ENCODE assay signal across 8 cellular contexts in the genomic region with DNA sequence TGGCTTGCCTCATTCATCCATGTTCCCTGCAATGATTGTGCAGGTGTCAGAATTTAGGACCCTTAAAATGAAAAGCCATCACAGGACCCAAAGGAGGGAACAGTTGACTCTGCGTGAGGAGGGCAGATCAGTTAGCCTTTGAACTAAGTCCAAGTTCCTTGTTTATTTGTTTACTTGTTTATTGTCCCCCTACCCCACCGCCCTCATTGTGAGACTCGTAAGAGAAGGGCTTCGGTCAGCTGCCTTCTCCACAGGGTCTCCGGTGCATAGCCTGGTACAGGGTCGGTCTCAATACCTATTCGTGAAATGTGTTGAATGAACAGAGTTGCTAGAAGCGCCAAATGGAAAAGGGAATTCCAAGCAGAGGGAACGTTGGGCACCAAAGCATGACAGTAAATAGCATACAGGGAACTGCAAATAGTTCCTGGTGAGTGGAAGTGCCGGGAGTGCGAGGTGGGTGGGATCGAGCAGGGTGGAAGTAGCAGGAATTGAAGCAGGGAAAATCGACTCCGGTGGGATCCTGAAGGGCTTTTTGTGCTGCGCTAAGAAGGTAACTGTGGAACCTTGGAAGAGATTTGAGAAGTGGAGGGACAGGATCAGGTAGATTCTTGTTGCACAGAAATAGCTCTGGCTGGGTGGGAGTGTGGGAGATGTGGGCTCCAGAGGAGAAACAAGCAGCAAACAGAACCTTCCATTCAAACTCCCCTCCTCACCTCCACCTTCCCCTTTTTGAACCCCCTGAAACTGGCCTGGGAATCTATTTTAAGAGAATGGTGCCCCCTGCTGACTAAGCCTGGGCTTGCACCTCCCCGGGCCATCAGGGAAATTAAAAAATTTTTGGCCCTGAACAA. TPM values are rescaled to one million over a fixed set of nuclear protein-coding genes. Genes with fewer than 3 reads are reported as not detected.
DNase-seq lines count a peak whose midpoint lies in the region; ATAC-seq and TF ChIP-seq lines count a peak whose summit lies in the region.

No MANE protein-coding gene starts in this region.

- H3K27ac ChIP-seq in A673 (ENCODE audit: low read depth, low read length, poor library complexity, severe bottlenecking) = no peak overlapping the region

- H3K27me3 Mint-ChIP-seq in neural crest cell (ENCODE audit: low read depth) = peaks cover 18% of the 10 kb centered on the region

- TF ChIP-seq CTCF in A673 (conservative IDR thresholded peaks at IDR 0.05; ENCODE audit: low read depth, low read length) = peak; percentile 96
- peak; percentile 72 for TF ChIP-seq CTCF in GM12875 (IDR thresholded peaks at IDR 0.05; ENCODE audit: borderline replicate concordance, insufficient read depth, low read depth, low read length)
- peak; percentile 95 for TF ChIP-seq CTCF in neural crest cell (conservative IDR thresholded peaks at IDR 0.05)

- TF ChIP-seq POLR2A in erythroblast (IDR thresholded peaks at IDR 0.05; ENCODE audit: low read length) = no peak

- ATAC-seq in GM21619 (IDR thresholded peaks at IDR 0.05; ENCODE audit: unreplicated experiment) = no peak

- no peaks in the 10 kb centered on the region for H3K9me3 ChIP-seq in A673 (ENCODE audit: low read depth, low read length, poor library complexity, severe bottlenecking)

- no peaks in the 10 kb centered on the region for H3K36me3 ChIP-seq in A673 (ENCODE audit: insufficient read depth, low read length, poor library complexity, severe bottlenecking)

- H3K4me1 Mint-ChIP-seq in neural crest cell = peaks cover 7% of the 10 kb centered on the region

- H3K4me3 ChIP-seq in A673 (ENCODE audit: low read depth, low read length, poor library complexity, severe bottlenecking) (no peak overlapping the region), GM12875 (ENCODE audit: low read depth, low read length) (no peak overlapping the region)

- H3K27ac Mint-ChIP-seq in neural crest cell (ENCODE audit: unreplicated experiment) = no peak overlapping the region

- H3K27me3 ChIP-seq in A673 (replicated peaks; ENCODE audit: insufficient read depth, low read depth, low read length, poor library complexity) = no peaks in the 10 kb centered on the region

- POLR2A ChIA-PET in A673 (lab: Charles Lee; ENCODE audit: low non-redundant PET) = no interaction called here

- no peak overlapping the region for H3K4me3 Mint-ChIP-seq in neural crest cell

- BruUV-seq in A673 (replicated peaks; lab: Mats Ljungman, UMichigan) = no TSS peak

- CTCF ChIA-PET in A673 (lab: Charles Lee) = interaction anchor here (1.3 kb wide), 2 partner anchors 119 to 127 kb away, joined by 3 to 6 read pairs; a partner anchor contains a TSS

- H3K9me3 Mint-ChIP-seq in neural crest cell = no peaks in the 10 kb centered on the region

- H3K36me3 Mint-ChIP-seq in neural crest cell (ENCODE audit: low read depth) = no peaks in the 10 kb centered on the region

- DNase-seq in A673 (ENCODE audit: low spot score) = peak; percentile 49
- DNase-seq in NOMO-1 treated with DMSO at 0.1 percent for 48 hours (lab: John Stamatoyannopoulos, UW; ENCODE audit: unreplicated experiment) = peak; percentile 79
- peak; percentile 76 for DNase-seq in activated CD8-positive, alpha-beta memory T cell treated with anti-CD3 and anti-CD28 coated beads, Interleukin-2, amount 50 U/mL, for 4 hours
- DNase-seq in erythroblast (lab: John Stamatoyannopoulos, UW) = peak; percentile 41 to 72
- peak; percentile 70 for DNase-seq in neural crest cell (ENCODE audit: low read depth, low spot score)
- peak; percentile 74 for DNase-seq in superior temporal gyrus (ENCODE audit: extremely low spot score)

- intact Hi-C loops in A673 (cut with micrococcal nuclease; ENCODE audit: unreplicated experiment) = loop anchor here (1.0 to 10.0 kb wide), 3 partner anchors 127 to 302 kb away; a partner anchor contains a TSS

- H3K4me1 ChIP-seq in A673 (ENCODE audit: insufficient read depth, low read length, poor library complexity, severe bottlenecking) = no peaks in the 10 kb centered on the region

RNA-seq across cellular contexts. Expression of a gene that starts 12.7 kb away (rescaled TPM):
- total RNA-seq in A673 (2021) (104 and 106 TPM in 2 replicates), neural crest cell (78.7 and 89.6 TPM in 2 replicates)

RNA-seq across cellular contexts. Expression of a gene that starts 17.2 kb away (rescaled TPM):
- total RNA-seq in A673 (2021) = 53.4 and 66.6 TPM in 2 replicates
- total RNA-seq in neural crest cell = 51.9 and 60.3 TPM in 2 replicates
